Comparison of ENCODE assay signal across 1 cellular context in the genomic region with DNA sequence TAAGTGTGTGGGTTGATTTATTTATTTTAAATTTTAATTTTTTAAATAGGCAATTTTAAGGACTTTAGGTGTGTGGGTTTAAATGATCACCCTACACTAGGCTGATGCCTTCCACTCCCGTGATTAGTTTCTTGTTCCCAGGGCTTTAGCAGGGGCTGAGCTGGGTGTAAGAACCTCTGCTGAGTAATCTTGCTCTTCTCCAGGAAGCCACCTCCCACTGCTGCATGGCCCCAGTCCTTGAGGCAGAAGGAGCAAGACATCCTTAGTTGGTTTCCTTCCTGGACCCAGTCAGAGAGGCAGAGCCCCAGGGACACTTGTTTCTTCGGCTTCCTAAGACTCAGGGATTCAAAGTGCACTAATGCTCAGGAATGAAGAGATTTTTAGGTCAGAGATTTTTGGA.
TF ChIP-seq lines count a peak whose summit lies in the region.

No MANE protein-coding gene starts in this region.

TF ChIP-seq in K562, 482 proteins besides CTCF, POLR2A, EP300 and RAD21:
- TF ChIP-seq ZNF507 (tag; conservative IDR thresholded peaks at IDR 0.05) (no peak), AFF1 (IDR thresholded peaks at IDR 0.05; ENCODE audit: low read depth in 1 of 2, partially characterized antibody in 2 of 2) (no peak), SIX5 (IDR thresholded peaks at IDR 0.05; ENCODE audit: borderline replicate concordance in 1 of 2, insufficient read depth in 1 of 2, low read depth in 1 of 2, low read length in 2 of 2) (no peak), MTF1 (CRISPR knock-in tag; IDR thresholded peaks at IDR 0.05; ENCODE audit: borderline replicate concordance) (no peak), ZNF644 (tag; IDR thresholded peaks at IDR 0.05; ENCODE audit: low read depth) (no peak), ZNF324 (CRISPR knock-in tag; IDR thresholded peaks at IDR 0.05) (no peak), E2F3 (CRISPR knock-in tag; IDR thresholded peaks at IDR 0.05) (no peak), TEAD1 (CRISPR knock-in tag; IDR thresholded peaks at IDR 0.05) (no peak), CTCFL (IDR thresholded peaks at IDR 0.05; ENCODE audit: borderline replicate concordance, insufficient read depth, low read depth, low read length, poor library complexity, severe bottlenecking) (no peak), STAT5B (CRISPR knock-in tag; IDR thresholded peaks at IDR 0.05) (no peak), CBFA2T2 (conservative IDR thresholded peaks at IDR 0.05) (no peak), FOXK2 (conservative IDR thresholded peaks at IDR 0.05 in 1 of 2, IDR thresholded peaks at IDR 0.05 in 1 of 2; ENCODE audit: low read depth in 2 of 2) (no peak), NUFIP1 (IDR thresholded peaks at IDR 0.05; ENCODE audit: partially characterized antibody) (no peak), BRD4 (IDR thresholded peaks at IDR 0.05) (no peak), HNRNPUL1 (IDR thresholded peaks at IDR 0.05; ENCODE audit: low read length) (no peak), PTBP1 (IDR thresholded peaks at IDR 0.05; ENCODE audit: low read depth, low read length) (no peak), BCOR (IDR thresholded peaks at IDR 0.05) (no peak), ZNF224 (CRISPR knock-in tag; IDR thresholded peaks at IDR 0.05) (no peak)
- TF ChIP-seq, protein P1, sequence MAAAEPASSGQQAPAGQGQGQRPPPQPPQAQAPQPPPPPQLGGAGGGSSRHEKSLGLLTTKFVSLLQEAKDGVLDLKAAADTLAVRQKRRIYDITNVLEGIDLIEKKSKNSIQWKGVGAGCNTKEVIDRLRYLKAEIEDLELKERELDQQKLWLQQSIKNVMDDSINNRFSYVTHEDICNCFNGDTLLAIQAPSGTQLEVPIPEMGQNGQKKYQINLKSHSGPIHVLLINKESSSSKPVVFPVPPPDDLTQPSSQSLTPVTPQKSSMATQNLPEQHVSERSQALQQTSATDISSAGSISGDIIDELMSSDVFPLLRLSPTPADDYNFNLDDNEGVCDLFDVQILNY (CRISPR knock-in tag; IDR thresholded peaks at IDR 0.05) = no peak
